20 cellular contexts compared by ENCODE assay signal in genomic region chr18:57110295-57110694, GRCh38. TPM values are rescaled to one million over a fixed set of nuclear protein-coding genes. Genes with fewer than 3 reads are reported as not detected.
A peak's percentile ranks its signal among the peaks of the same experiment; 100 is the strongest.
DNase-seq lines count a peak whose midpoint lies in the region; ATAC-seq and TF ChIP-seq lines count a peak whose summit lies in the region.
"Had no signal": no experiment of that assay in that cellular context is flagged by ENCODE, and none has a peak within 500 bp of the region (broad histone marks: within the 10 kb centered on the region; RNA-seq: fewer than 3 reads in every experiment).

No MANE protein-coding gene starts in this region.

- H3K4me1 ChIP-seq in gastrocnemius medialis: no peaks in the 10 kb centered on the region

- no peak overlapping the region for H3K4me3 ChIP-seq in gastrocnemius medialis

- TF ChIP-seq CTCF in GM13977 (IDR thresholded peaks at IDR 0.05; ENCODE audit: extremely low read depth, insufficient read depth, missing control alignments): no peak
- no peak for TF ChIP-seq CTCF in gastrocnemius medialis (IDR thresholded peaks at IDR 0.05 in 4 of 5, conservative IDR thresholded peaks at IDR 0.05 in 1 of 5)

- in situ Hi-C loops in GM13977 (cut with MboI; ENCODE audit: low pct_unique_long_range_greater_than_20kb, low sequenced_read_pairs, unreplicated experiment) (no loop called here), gastrocnemius medialis (cut with MboI; ENCODE audit: low sequenced_read_pairs in 4 of 4) (no loop called here)

- H3K9me3 Mint-ChIP-seq in activated naive CD8-positive, alpha-beta T cell treated with anti-CD3 and anti-CD28 coated beads, Interleukin-2, amount 50 U/mL, for 24 hours: no peaks in the 10 kb centered on the region
- H3K9me3 Mint-ChIP-seq in activated naive CD8-positive, alpha-beta T cell treated with anti-CD3 and anti-CD28 coated beads for 36 hours: peaks cover 2% of the 10 kb centered on the region
- H3K9me3 Mint-ChIP-seq in stimulated activated effector memory CD8-positive, alpha-beta T cell treated with anti-CD3 and anti-CD28 coated beads, Interleukin-12 subunit alpha, Interleukin-12 subunit beta, amount 100 ng/mL, for 72 hours: no peaks in the 10 kb centered on the region
- H3K9me3 Mint-ChIP-seq: H9 had no signal

- no peak overlapping the region for H3K27ac ChIP-seq in substantia nigra (ENCODE audit: low read depth, low read length, poor library complexity, severe bottlenecking)
- H3K27ac ChIP-seq in gastrocnemius medialis: no peak overlapping the region

- H3K27ac Mint-ChIP-seq in activated naive CD8-positive, alpha-beta T cell treated with anti-CD3 and anti-CD28 coated beads, Interleukin-2, amount 50 U/mL, for 24 hours: no peak overlapping the region
- no peak overlapping the region for H3K27ac Mint-ChIP-seq in activated naive CD8-positive, alpha-beta T cell treated with anti-CD3 and anti-CD28 coated beads for 36 hours
- no peak overlapping the region for H3K27ac Mint-ChIP-seq in stimulated activated effector memory CD8-positive, alpha-beta T cell treated with anti-CD3 and anti-CD28 coated beads, Interleukin-12 subunit alpha, Interleukin-12 subunit beta, amount 100 ng/mL, for 72 hours
- H3K27ac Mint-ChIP-seq: CD4-positive, alpha-beta memory T cell; H9; IgD-negative memory B cell had no signal

- DNase-seq in activated naive CD8-positive, alpha-beta T cell treated with anti-CD3 and anti-CD28 coated beads, Interleukin-2, amount 50 U/mL, for 24 hours: no peak
- no peak for DNase-seq in activated naive CD8-positive, alpha-beta T cell treated with anti-CD3 and anti-CD28 coated beads for 36 hours
- peak; percentile 66 for DNase-seq in MV-4-11 (lab: John Stamatoyannopoulos, UW)
- DNase-seq in RPMI7951 (ENCODE audit: low read depth): peak; percentile 8
- DNase-seq in stimulated activated effector memory CD8-positive, alpha-beta T cell treated with anti-CD3 and anti-CD28 coated beads, Interleukin-12 subunit alpha, Interleukin-12 subunit beta, amount 100 ng/mL, for 72 hours (ENCODE audit: low spot score in 2 of 2): no peak
- DNase-seq in substantia nigra (lab: John Stamatoyannopoulos, UW): no peak
- DNase-seq in GM13977 (ENCODE audit: low spot score): no peak
- no peak for DNase-seq in gastrocnemius medialis
- DNase-seq: CD4-positive, alpha-beta memory T cell; H9; NCI-H1417 treated with DMSO at 0.1 percent for 48 hours; NCI-H187 treated with DMSO at 0.1 percent for 48 hours; NCI-H2227 treated with DMSO at 0.1 percent for 48 hours; NCI-H510A treated with DMSO at 0.1 percent for 48 hours; NCI-H82; RPMI8226; SHP77 treated with DMSO at 0.1 percent for 48 hours had no signal

- H3K4me3 Mint-ChIP-seq in activated naive CD8-positive, alpha-beta T cell treated with anti-CD3 and anti-CD28 coated beads, Interleukin-2, amount 50 U/mL, for 24 hours: no peak overlapping the region
- H3K4me3 Mint-ChIP-seq in activated naive CD8-positive, alpha-beta T cell treated with anti-CD3 and anti-CD28 coated beads for 36 hours: no peak overlapping the region
- no peak overlapping the region for H3K4me3 Mint-ChIP-seq in stimulated activated effector memory CD8-positive, alpha-beta T cell treated with anti-CD3 and anti-CD28 coated beads, Interleukin-12 subunit alpha, Interleukin-12 subunit beta, amount 100 ng/mL, for 72 hours
- H3K4me3 Mint-ChIP-seq: CD4-positive, alpha-beta memory T cell; H9; IgD-negative memory B cell had no signal

- H3K36me3 Mint-ChIP-seq in activated naive CD8-positive, alpha-beta T cell treated with anti-CD3 and anti-CD28 coated beads, Interleukin-2, amount 50 U/mL, for 24 hours (ENCODE audit: low read depth): no peaks in the 10 kb centered on the region
- no peaks in the 10 kb centered on the region for H3K36me3 Mint-ChIP-seq in activated naive CD8-positive, alpha-beta T cell treated with anti-CD3 and anti-CD28 coated beads for 36 hours
- H3K36me3 Mint-ChIP-seq in stimulated activated effector memory CD8-positive, alpha-beta T cell treated with anti-CD3 and anti-CD28 coated beads, Interleukin-12 subunit alpha, Interleukin-12 subunit beta, amount 100 ng/mL, for 72 hours: no peaks in the 10 kb centered on the region
- H3K36me3 Mint-ChIP-seq: CD4-positive, alpha-beta memory T cell; IgD-negative memory B cell had no signal

- H3K4me1 Mint-ChIP-seq in activated naive CD8-positive, alpha-beta T cell treated with anti-CD3 and anti-CD28 coated beads, Interleukin-2, amount 50 U/mL, for 24 hours: peaks cover 2% of the 10 kb centered on the region
- H3K4me1 Mint-ChIP-seq in activated naive CD8-positive, alpha-beta T cell treated with anti-CD3 and anti-CD28 coated beads for 36 hours: no peaks in the 10 kb centered on the region
- H3K4me1 Mint-ChIP-seq in stimulated activated effector memory CD8-positive, alpha-beta T cell treated with anti-CD3 and anti-CD28 coated beads, Interleukin-12 subunit alpha, Interleukin-12 subunit beta, amount 100 ng/mL, for 72 hours: no peaks in the 10 kb centered on the region
- H3K4me1 Mint-ChIP-seq: CD4-positive, alpha-beta memory T cell; IgD-negative memory B cell had no signal

- H3K9me3 ChIP-seq in gastrocnemius medialis: no peaks in the 10 kb centered on the region

- H3K27me3 ChIP-seq in gastrocnemius medialis: no peaks in the 10 kb centered on the region

- ATAC-seq in activated naive CD8-positive, alpha-beta T cell treated with anti-CD3 and anti-CD28 coated beads, Interleukin-2, amount 50 U/mL, for 24 hours: peak; percentile 15
- peak; percentile 56 for ATAC-seq in stimulated activated effector memory CD8-positive, alpha-beta T cell treated with anti-CD3 and anti-CD28 coated beads, Interleukin-12 subunit alpha, Interleukin-12 subunit beta, amount 100 ng/mL, for 72 hours
- no peak for ATAC-seq in gastrocnemius medialis

- intact Hi-C loops in gastrocnemius medialis (cut with DNase I; ENCODE audit: low total_unique reads): no loop called here

- H3K27me3 Mint-ChIP-seq in activated naive CD8-positive, alpha-beta T cell treated with anti-CD3 and anti-CD28 coated beads, Interleukin-2, amount 50 U/mL, for 24 hours: peaks cover 12% of the 10 kb centered on the region
- H3K27me3 Mint-ChIP-seq in activated naive CD8-positive, alpha-beta T cell treated with anti-CD3 and anti-CD28 coated beads for 36 hours: peaks cover 7% of the 10 kb centered on the region

- no peaks in the 10 kb centered on the region for H3K36me3 ChIP-seq in gastrocnemius medialis

- no peak for TF ChIP-seq POLR2A in gastrocnemius medialis (IDR thresholded peaks at IDR 0.05)

RNA-seq across cellular contexts. Expression of gene BOD1L2, which starts 36.6 kb away (rescaled TPM):
- total RNA-seq in activated naive CD8-positive, alpha-beta T cell treated with anti-CD3 and anti-CD28 coated beads for 36 hours: not detected
- not detected in 2 replicates for total RNA-seq in RPMI7951 (2014; rRNA removed; shearing (Covaris generic))
- not detected for total RNA-seq in gastrocnemius medialis
- total RNA-seq: CD4-positive, alpha-beta memory T cell; H9; LHCN-M2; T-helper 1 cell treated with Interleukin-12 subunit alpha and Interleukin-12 subunit beta and Interleukin-4 antibody, amounts not matched to agents 30 ng/mL and 1 ng/mL, for 36 hours had no signal

Comparison
In these comparisons a context has a peak if more than half of its experiments do, and no peak if none do; other contexts are left out.
1. ATAC-seq: peak in activated naive CD8-positive, alpha-beta T cell treated with anti-CD3 and anti-CD28 coated beads, Interleukin-2, amount 50 U/mL, for 24 hours (single experiment) and stimulated activated effector memory CD8-positive, alpha-beta T cell treated with anti-CD3 and anti-CD28 coated beads, Interleukin-12 subunit alpha, Interleukin-12 subunit beta, amount 100 ng/mL, for 72 hours (single experiment); none in gastrocnemius medialis (0 of 2).
2. DNase-seq: peak in MV-4-11 (single experiment) and RPMI7951 (single experiment); none in activated naive CD8-positive, alpha-beta T cell treated with anti-CD3 and anti-CD28 coated beads, Interleukin-2, amount 50 U/mL, for 24 hours (single experiment), activated naive CD8-positive, alpha-beta T cell treated with anti-CD3 and anti-CD28 coated beads for 36 hours (single experiment), stimulated activated effector memory CD8-positive, alpha-beta T cell treated with anti-CD3 and anti-CD28 coated beads, Interleukin-12 subunit alpha, Interleukin-12 subunit beta, amount 100 ng/mL, for 72 hours (0 of 2), substantia nigra (0 of 49), GM13977 (single experiment) and gastrocnemius medialis (0 of 2).